Comparison of ENCODE assay signal across 21 cellular contexts in the genomic region with DNA sequence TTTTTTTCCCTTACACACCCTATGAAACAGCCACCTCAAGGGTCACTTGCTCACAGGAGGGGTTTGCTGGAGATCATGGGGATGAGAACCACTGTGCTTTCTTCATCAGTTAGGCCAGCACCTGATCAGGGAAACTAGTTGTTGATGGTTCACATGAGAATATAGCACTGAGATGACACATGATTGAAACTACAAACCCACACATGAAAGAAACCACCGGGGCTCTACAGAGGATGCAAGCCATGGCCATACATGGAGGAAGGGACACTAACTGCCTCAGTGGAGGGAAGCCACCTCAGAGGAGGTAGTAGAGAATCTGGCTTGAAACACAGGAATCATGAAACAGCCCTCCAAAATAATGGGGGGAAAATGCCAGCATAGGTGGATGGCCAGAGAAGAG.
DNase-seq lines count a peak whose midpoint lies in the region; ATAC-seq and TF ChIP-seq lines count a peak whose summit lies in the region.
"Had no signal": no experiment of that assay in that cellular context is flagged by ENCODE, and none has a peak within 500 bp of the region (broad histone marks: within the 10 kb centered on the region; RNA-seq: fewer than 3 reads in every experiment).

No MANE protein-coding gene starts in this region.

- no peak for TF ChIP-seq CTCF in GM20000 (IDR thresholded peaks at IDR 0.05; ENCODE audit: extremely low read depth, missing control alignments)
- no peak for TF ChIP-seq CTCF in vagina (IDR thresholded peaks at IDR 0.05)
- no peak for TF ChIP-seq CTCF in nephron progenitor cell (IDR thresholded peaks at IDR 0.05)

- no peaks in the 10 kb centered on the region for H3K4me1 ChIP-seq in vagina
- H3K4me1 ChIP-seq: A549, esophagus squamous epithelium had no signal

- peaks cover 5% of the 10 kb centered on the region for H3K4me1 Mint-ChIP-seq in activated naive CD4-positive, alpha-beta T cell treated with anti-CD3 and anti-CD28 coated beads, Interleukin-2, amount 10 ng/mL, durations not matched to agents 7 days and 5 days
- H3K4me1 Mint-ChIP-seq in stimulated activated effector memory CD8-positive, alpha-beta T cell treated with anti-CD3 and anti-CD28 coated beads, Interleukin-12 subunit alpha, Interleukin-12 subunit beta, amount 100 ng/mL, for 72 hours, result no peaks in the 10 kb centered on the region
- peaks cover 8% of the 10 kb centered on the region for H3K4me1 Mint-ChIP-seq in nephron progenitor cell
- H3K4me1 Mint-ChIP-seq: activated naive CD4-positive, alpha-beta T cell treated with anti-CD3 and anti-CD28 coated beads, Interleukin-2, amount 50 U/mL, for 24 hours; memory B cell had no signal

- no peak for DNase-seq in activated naive CD4-positive, alpha-beta T cell treated with anti-CD3 and anti-CD28 coated beads, Interleukin-2, amount 50 U/mL, for 72 hours (ENCODE audit: low spot score in 2 of 2)
- no peak for DNase-seq in activated naive CD4-positive, alpha-beta T cell treated with anti-CD3 and anti-CD28 coated beads, Interleukin-2, amount 10 ng/mL, durations not matched to agents 7 days and 5 days
- DNase-seq in GM20000 (ENCODE audit: low spot score) (peak; percentile 59), AG08395 (ENCODE audit: low spot score) (no peak), vagina (ENCODE audit: extremely low spot score in 2 of 2) (no peak), nephron progenitor cell (no peak)
- DNase-seq in stimulated activated effector memory CD8-positive, alpha-beta T cell treated with anti-CD3 and anti-CD28 coated beads, Interleukin-12 subunit alpha, Interleukin-12 subunit beta, amount 100 ng/mL, for 72 hours (ENCODE audit: low spot score in 2 of 2), result no peak
- DNase-seq: activated CD4-positive, alpha-beta memory T cell treated with anti-CD3 and anti-CD28 coated beads, Interleukin-2, amount 10 ng/mL, durations not matched to agents 7 days and 5 days; activated T-cell treated with anti-CD3 and anti-CD28 coated beads, Interleukin-2, amount 50 U/mL, for 4 hours; effector memory CD4-positive, alpha-beta T cell; esophagus squamous epithelium; H7; kidney glomerular epithelial cell; NCI-H2107; NCI-H510A treated with DMSO at 0.1 percent for 48 hours; WERI-Rb-1 had no signal

- intact Hi-C loops in vagina (cut with DNase I), result no loop called here

- no peaks in the 10 kb centered on the region for H3K36me3 Mint-ChIP-seq in activated naive CD4-positive, alpha-beta T cell treated with anti-CD3 and anti-CD28 coated beads, Interleukin-2, amount 50 U/mL, for 72 hours
- H3K36me3 Mint-ChIP-seq in activated naive CD4-positive, alpha-beta T cell treated with anti-CD3 and anti-CD28 coated beads, Interleukin-2, amount 10 ng/mL, durations not matched to agents 7 days and 5 days, result no peaks in the 10 kb centered on the region
- H3K36me3 Mint-ChIP-seq in stimulated activated effector memory CD8-positive, alpha-beta T cell treated with anti-CD3 and anti-CD28 coated beads, Interleukin-12 subunit alpha, Interleukin-12 subunit beta, amount 100 ng/mL, for 72 hours, result no peaks in the 10 kb centered on the region
- H3K36me3 Mint-ChIP-seq in nephron progenitor cell (ENCODE audit: low read depth), result no peaks in the 10 kb centered on the region
- H3K36me3 Mint-ChIP-seq: activated naive CD4-positive, alpha-beta T cell treated with anti-CD3 and anti-CD28 coated beads, Interleukin-2, amount 50 U/mL, for 24 hours; memory B cell had no signal

- H3K4me3 ChIP-seq in vagina, result no peak overlapping the region
- H3K4me3 ChIP-seq: A549, BLaER1, esophagus squamous epithelium had no signal

- no peak for TF ChIP-seq POLR2A in vagina (IDR thresholded peaks at IDR 0.05)

- no peak overlapping the region for H3K27ac Mint-ChIP-seq in activated naive CD4-positive, alpha-beta T cell treated with anti-CD3 and anti-CD28 coated beads, Interleukin-2, amount 50 U/mL, for 72 hours
- no peak overlapping the region for H3K27ac Mint-ChIP-seq in activated naive CD4-positive, alpha-beta T cell treated with anti-CD3 and anti-CD28 coated beads, Interleukin-2, amount 10 ng/mL, durations not matched to agents 7 days and 5 days
- H3K27ac Mint-ChIP-seq in stimulated activated effector memory CD8-positive, alpha-beta T cell treated with anti-CD3 and anti-CD28 coated beads, Interleukin-12 subunit alpha, Interleukin-12 subunit beta, amount 100 ng/mL, for 72 hours, result no peak overlapping the region
- H3K27ac Mint-ChIP-seq in nephron progenitor cell, result no peak overlapping the region
- H3K27ac Mint-ChIP-seq: activated CD4-positive, alpha-beta memory T cell treated with anti-CD3 and anti-CD28 coated beads, Interleukin-2, amount 10 ng/mL, durations not matched to agents 7 days and 5 days; activated naive CD4-positive, alpha-beta T cell treated with anti-CD3 and anti-CD28 coated beads, Interleukin-2, amount 50 U/mL, for 24 hours; memory B cell had no signal

- H3K27me3 ChIP-seq in vagina, result no peaks in the 10 kb centered on the region
- H3K27me3 ChIP-seq: BLaER1 had no signal

- H3K9me3 Mint-ChIP-seq in activated naive CD4-positive, alpha-beta T cell treated with anti-CD3 and anti-CD28 coated beads, Interleukin-2, amount 50 U/mL, for 72 hours, result no peaks in the 10 kb centered on the region
- H3K9me3 Mint-ChIP-seq in activated naive CD4-positive, alpha-beta T cell treated with anti-CD3 and anti-CD28 coated beads, Interleukin-2, amount 10 ng/mL, durations not matched to agents 7 days and 5 days, result no peaks in the 10 kb centered on the region
- H3K9me3 Mint-ChIP-seq in stimulated activated effector memory CD8-positive, alpha-beta T cell treated with anti-CD3 and anti-CD28 coated beads, Interleukin-12 subunit alpha, Interleukin-12 subunit beta, amount 100 ng/mL, for 72 hours, result no peaks in the 10 kb centered on the region
- H3K9me3 Mint-ChIP-seq in nephron progenitor cell, result no peaks in the 10 kb centered on the region
- H3K9me3 Mint-ChIP-seq: activated CD4-positive, alpha-beta memory T cell treated with anti-CD3 and anti-CD28 coated beads, Interleukin-2, amount 10 ng/mL, durations not matched to agents 7 days and 5 days; activated naive CD4-positive, alpha-beta T cell treated with anti-CD3 and anti-CD28 coated beads, Interleukin-2, amount 50 U/mL, for 24 hours; activated T-cell treated with anti-CD3 and anti-CD28 coated beads, Interleukin-2, amount 50 U/mL, for 4 hours; memory B cell had no signal

- no peak overlapping the region for H3K27ac ChIP-seq in vagina
- H3K27ac ChIP-seq: A549, BLaER1, esophagus squamous epithelium, WERI-Rb-1 had no signal

- CTCF ChIA-PET in activated naive CD4-positive, alpha-beta T cell treated with anti-CD3 and anti-CD28 coated beads, Interleukin-2, amount 10 ng/mL, durations not matched to agents 7 days and 5 days (lab: Charles Lee), result no interaction called here

- peaks cover 19% of the 10 kb centered on the region for H3K27me3 Mint-ChIP-seq in activated naive CD4-positive, alpha-beta T cell treated with anti-CD3 and anti-CD28 coated beads, Interleukin-2, amount 10 ng/mL, durations not matched to agents 7 days and 5 days
- peaks cover 30% of the 10 kb centered on the region for H3K27me3 Mint-ChIP-seq in nephron progenitor cell (ENCODE audit: low read depth, poor library complexity)

- H3K36me3 ChIP-seq in vagina, result no peaks in the 10 kb centered on the region
- H3K36me3 ChIP-seq: BLaER1, esophagus squamous epithelium, WERI-Rb-1 had no signal

- no peak overlapping the region for H3K4me3 Mint-ChIP-seq in activated naive CD4-positive, alpha-beta T cell treated with anti-CD3 and anti-CD28 coated beads, Interleukin-2, amount 10 ng/mL, durations not matched to agents 7 days and 5 days
- no peak overlapping the region for H3K4me3 Mint-ChIP-seq in stimulated activated effector memory CD8-positive, alpha-beta T cell treated with anti-CD3 and anti-CD28 coated beads, Interleukin-12 subunit alpha, Interleukin-12 subunit beta, amount 100 ng/mL, for 72 hours
- H3K4me3 Mint-ChIP-seq in nephron progenitor cell, result no peak overlapping the region
- H3K4me3 Mint-ChIP-seq: activated CD4-positive, alpha-beta memory T cell treated with anti-CD3 and anti-CD28 coated beads, Interleukin-2, amount 10 ng/mL, durations not matched to agents 7 days and 5 days; activated naive CD4-positive, alpha-beta T cell treated with anti-CD3 and anti-CD28 coated beads, Interleukin-2, amount 50 U/mL, for 24 hours; activated T-cell treated with anti-CD3 and anti-CD28 coated beads, Interleukin-2, amount 50 U/mL, for 4 hours; memory B cell had no signal

- ATAC-seq in activated naive CD4-positive, alpha-beta T cell treated with anti-CD3 and anti-CD28 coated beads, Interleukin-2, amount 50 U/mL, for 72 hours, result peak; percentile 47 to 71
- ATAC-seq in HG02870 (IDR thresholded peaks at IDR 0.05; ENCODE audit: unreplicated experiment), result peak; percentile 91
- peak; percentile 81 for ATAC-seq in stimulated activated effector memory CD8-positive, alpha-beta T cell treated with anti-CD3 and anti-CD28 coated beads, Interleukin-12 subunit alpha, Interleukin-12 subunit beta, amount 100 ng/mL, for 72 hours
- ATAC-seq: A549; activated T-cell treated with anti-CD3 and anti-CD28 coated beads, Interleukin-2, amount 50 U/mL, for 4 hours had no signal

- no peaks in the 10 kb centered on the region for H3K9me3 ChIP-seq in vagina
- H3K9me3 ChIP-seq: A549, BLaER1, esophagus squamous epithelium had no signal
